1 cellular context compared by ENCODE assay signal in the genomic region with DNA sequence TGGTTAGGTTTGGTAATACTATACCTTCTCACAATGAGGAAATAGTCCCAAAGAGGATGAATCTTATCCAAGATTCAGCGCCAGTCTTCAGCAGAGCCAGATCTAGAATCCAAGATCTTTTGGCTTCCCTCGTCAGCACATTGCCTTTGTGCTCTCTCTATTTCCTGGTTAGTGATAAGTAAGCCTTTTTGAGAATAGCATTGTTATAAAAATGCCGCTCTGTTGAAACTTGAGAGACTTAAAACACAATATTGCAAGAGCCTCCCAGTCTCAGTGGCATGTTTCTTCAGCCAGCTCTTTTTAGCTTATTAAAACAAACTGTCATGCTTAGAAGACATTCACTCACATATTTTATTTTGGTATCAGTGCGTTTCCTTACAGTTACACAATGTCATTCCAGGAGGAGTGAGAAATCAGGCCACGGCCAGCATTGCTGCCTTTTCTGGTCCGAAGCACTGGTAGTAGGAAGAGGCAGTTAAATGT.
TF ChIP-seq lines count a peak whose summit lies in the region.

No MANE protein-coding gene starts in this region.

TF ChIP-seq in SK-N-SH, 30 proteins besides CTCF, POLR2A, EP300 and RAD21 (continued from another document):
- TF ChIP-seq, protein P1, sequence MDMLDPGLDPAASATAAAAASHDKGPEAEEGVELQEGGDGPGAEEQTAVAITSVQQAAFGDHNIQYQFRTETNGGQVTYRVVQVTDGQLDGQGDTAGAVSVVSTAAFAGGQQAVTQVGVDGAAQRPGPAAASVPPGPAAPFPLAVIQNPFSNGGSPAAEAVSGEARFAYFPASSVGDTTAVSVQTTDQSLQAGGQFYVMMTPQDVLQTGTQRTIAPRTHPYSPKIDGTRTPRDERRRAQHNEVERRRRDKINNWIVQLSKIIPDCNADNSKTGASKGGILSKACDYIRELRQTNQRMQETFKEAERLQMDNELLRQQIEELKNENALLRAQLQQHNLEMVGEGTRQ (IDR thresholded peaks at IDR 0.05; ENCODE audit: borderline replicate concordance, low read depth, low read length) = no peak
